Comparison of ENCODE assay signal across 8 cellular contexts in the genomic region with DNA sequence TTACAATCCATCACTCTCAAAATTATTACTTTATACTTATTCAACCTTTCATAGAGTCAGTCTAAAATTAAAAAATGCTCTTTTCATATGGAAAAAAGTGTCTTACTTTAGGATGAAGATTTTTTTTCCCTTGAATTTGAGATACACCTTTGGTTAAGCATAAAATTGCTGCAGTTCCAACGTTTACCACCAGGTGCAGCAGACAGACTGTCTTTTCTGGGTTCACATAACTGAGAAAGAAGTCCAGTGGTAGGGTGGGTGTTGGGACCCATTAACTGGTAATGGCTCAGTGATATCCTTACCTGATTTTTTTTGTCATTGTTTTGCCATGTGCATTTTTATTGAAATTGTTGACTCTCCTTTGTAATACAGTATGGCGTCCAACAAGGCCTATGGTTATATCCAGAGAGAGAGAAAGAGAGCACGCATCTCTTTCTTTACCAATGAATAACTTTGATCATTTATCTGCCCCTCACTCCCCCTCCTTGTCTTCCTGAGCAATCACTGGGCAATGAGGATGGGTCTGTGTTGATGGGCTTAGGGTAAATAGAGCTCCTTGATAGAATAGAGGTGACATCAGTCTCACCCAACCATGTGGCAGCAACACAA.
DNase-seq lines count a peak whose midpoint lies in the region; ATAC-seq and TF ChIP-seq lines count a peak whose summit lies in the region.

No MANE protein-coding gene starts in this region.

- no peaks in the 10 kb centered on the region for H3K27me3 Mint-ChIP-seq in MCF 10A (ENCODE audit: insufficient read depth, unreplicated experiment)
- no peaks in the 10 kb centered on the region for H3K27me3 Mint-ChIP-seq in endothelial cell (ENCODE audit: unreplicated experiment)
- H3K27me3 Mint-ChIP-seq in natural killer cell treated with Interleukin-12 subunit alpha and Interleukin-12 subunit beta and Interleukin-15 and Interleukin-18, amount 100 ng/mL, for 72 hours: no peaks in the 10 kb centered on the region

- H3K4me3 Mint-ChIP-seq in MCF 10A (ENCODE audit: unreplicated experiment) (no peak overlapping the region), endothelial cell (ENCODE audit: unreplicated experiment) (no peak overlapping the region)
- no peak overlapping the region for H3K4me3 Mint-ChIP-seq in natural killer cell treated with Interleukin-12 subunit alpha and Interleukin-12 subunit beta and Interleukin-15 and Interleukin-18, amount 100 ng/mL, for 72 hours

- WGBS in transverse colon (ENCODE audit: low coverage in 1 of 2), 2 donors: 63 to 64% methylated on average over 3 of the region's 3 CpGs

- CTCF ChIA-PET in MCF 10A (lab: Yijun Ruan, JAX): interaction anchor here (0.6 to 1.3 kb wide), 6 partner anchors 9 to 493 kb away, joined by 3 to 5 read pairs (median 3); no protein-coding TSS in a partner anchor

- no peak overlapping the region for H3K4me3 ChIP-seq in breast epithelium
- H3K4me3 ChIP-seq in transverse colon: no peak overlapping the region

- H3K4me1 Mint-ChIP-seq in MCF 10A (ENCODE audit: insufficient read depth, unreplicated experiment) (no peaks in the 10 kb centered on the region), endothelial cell (ENCODE audit: unreplicated experiment) (peaks cover 5% of the 10 kb centered on the region)
- H3K4me1 Mint-ChIP-seq in natural killer cell treated with Interleukin-12 subunit alpha and Interleukin-12 subunit beta and Interleukin-15 and Interleukin-18, amount 100 ng/mL, for 72 hours (ENCODE audit: low read depth in 2 of 2): no peaks in the 10 kb centered on the region

- H3K4me1 ChIP-seq in breast epithelium (no peaks in the 10 kb centered on the region), transverse colon (no peaks in the 10 kb centered on the region)

- intact Hi-C loops in MCF 10A (cut with micrococcal nuclease) (loop anchor here (1.0 kb wide), 1 partner anchor 193 kb away; no protein-coding TSS in a partner anchor), breast epithelium (cut with DNase I; ENCODE audit: low total_unique reads) (no loop called here), transverse colon (cut with DNase I; ENCODE audit: low total_unique reads) (no loop called here), posterior vena cava (cut with DNase I) (no loop called here)

- H3K27me3 ChIP-seq in breast epithelium (no peaks in the 10 kb centered on the region), transverse colon (no peaks in the 10 kb centered on the region)

- no peaks in the 10 kb centered on the region for H3K9me3 ChIP-seq in breast epithelium
- no peaks in the 10 kb centered on the region for H3K9me3 ChIP-seq in transverse colon

- H3K27ac Mint-ChIP-seq in MCF 10A (ENCODE audit: low read depth, unreplicated experiment) (no peak overlapping the region), endothelial cell (ENCODE audit: unreplicated experiment) (no peak overlapping the region)
- H3K27ac Mint-ChIP-seq in natural killer cell treated with Interleukin-12 subunit alpha and Interleukin-12 subunit beta and Interleukin-15 and Interleukin-18, amount 100 ng/mL, for 72 hours: no peak overlapping the region

- H3K36me3 Mint-ChIP-seq in MCF 10A (ENCODE audit: insufficient read depth, unreplicated experiment): peaks cover 6% of the 10 kb centered on the region
- H3K36me3 Mint-ChIP-seq in endothelial cell (ENCODE audit: low read depth, unreplicated experiment): peaks cover 16% of the 10 kb centered on the region
- H3K36me3 Mint-ChIP-seq in natural killer cell treated with Interleukin-12 subunit alpha and Interleukin-12 subunit beta and Interleukin-15 and Interleukin-18, amount 100 ng/mL, for 72 hours: peaks cover 5% of the 10 kb centered on the region

- TF ChIP-seq CTCF in MCF 10A (IDR thresholded peaks at IDR 0.05; ENCODE audit: unreplicated experiment) (peak; percentile 57), breast epithelium (IDR thresholded peaks at IDR 0.05) (no peak), endothelial cell (IDR thresholded peaks at IDR 0.05; ENCODE audit: unreplicated experiment) (peak; percentile 87), transverse colon (IDR thresholded peaks at IDR 0.05) (peak; percentile 22 to 59 (median 48))

- no peak overlapping the region for H3K27ac ChIP-seq in breast epithelium
- no peak overlapping the region for H3K27ac ChIP-seq in transverse colon

- H3K36me3 ChIP-seq in breast epithelium (no peaks in the 10 kb centered on the region), transverse colon (no peaks in the 10 kb centered on the region)

- TF ChIP-seq EP300 in transverse colon (IDR thresholded peaks at IDR 0.05; ENCODE audit: low read depth): no peak

- in situ Hi-C loops in transverse colon (cut with MboI; ENCODE audit: low pct_ligation_motif_present in 1 of 4, low pct_unique_long_range_greater_than_20kb in 1 of 4, low sequenced_read_pairs in 3 of 4): no loop called here

- no peaks in the 10 kb centered on the region for H3K9me3 Mint-ChIP-seq in MCF 10A (ENCODE audit: unreplicated experiment)
- no peaks in the 10 kb centered on the region for H3K9me3 Mint-ChIP-seq in endothelial cell (ENCODE audit: unreplicated experiment)
- peaks cover 16% of the 10 kb centered on the region for H3K9me3 Mint-ChIP-seq in natural killer cell treated with Interleukin-12 subunit alpha and Interleukin-12 subunit beta and Interleukin-15 and Interleukin-18, amount 100 ng/mL, for 72 hours

- peak; percentile 44 for DNase-seq in MCF 10A (ENCODE audit: unreplicated experiment)
- DNase-seq in breast epithelium (ENCODE audit: low spot score in 2 of 2): no peak
- peak; percentile 50 for DNase-seq in NCI-H748 (lab: John Stamatoyannopoulos, UW; ENCODE audit: unreplicated experiment)
- peak; percentile 28 for DNase-seq in endothelial cell (ENCODE audit: low spot score)
- DNase-seq in transverse colon: no peak
- no peak for DNase-seq in posterior vena cava (ENCODE audit: low spot score)
- no peak for DNase-seq in natural killer cell treated with Interleukin-12 subunit alpha and Interleukin-12 subunit beta and Interleukin-15 and Interleukin-18, amount 100 ng/mL, for 72 hours (ENCODE audit: low spot score)
- no peak for DNase-seq in NCI-H1436 treated with DMSO at 0.1 percent for 48 hours (lab: John Stamatoyannopoulos, UW)

- POLR2A ChIA-PET in MCF 10A (lab: Yijun Ruan, JAX): interaction anchor here (0.7 kb wide), 1 partner anchor 159 kb away, joined by 3 read pairs; no protein-coding TSS in a partner anchor

- no TSS peak for BruUV-seq in MCF 10A (replicated peaks; lab: Mats Ljungman, UMichigan)

- no peak for ATAC-seq in natural killer cell treated with Interleukin-12 subunit alpha and Interleukin-12 subunit beta and Interleukin-15 and Interleukin-18, amount 100 ng/mL, for 72 hours

- TF ChIP-seq POLR2A in breast epithelium (IDR thresholded peaks at IDR 0.05) (no peak), transverse colon (IDR thresholded peaks at IDR 0.05) (no peak)

Comparison
In these comparisons a context has a peak if more than half of its experiments do, and no peak if none do; other contexts are left out.
1. DNase-seq: peak in MCF 10A (single experiment), NCI-H748 (single experiment) and endothelial cell (single experiment); none in breast epithelium (0 of 2), transverse colon (single experiment), posterior vena cava (single experiment), natural killer cell treated with Interleukin-12 subunit alpha and Interleukin-12 subunit beta and Interleukin-15 and Interleukin-18, amount 100 ng/mL, for 72 hours (single experiment) and NCI-H1436 treated with DMSO at 0.1 percent for 48 hours (single experiment).
2. CTCF ChIP-seq: peak in MCF 10A (single experiment), endothelial cell (single experiment) and transverse colon (5 of 5); none in breast epithelium (0 of 3).